ENCODE assay signal across 1 cellular context in genomic region chr1:192126030-192126619, GRCh38.
A peak's percentile ranks its signal among the peaks of the same experiment; 100 is the strongest.
TF ChIP-seq lines count a peak whose summit lies in the region.

No MANE protein-coding gene starts in this region.

TF ChIP-seq in H1, 55 proteins besides CTCF, POLR2A, EP300 and RAD21:
- TF ChIP-seq MAFK (IDR thresholded peaks at IDR 0.05; ENCODE audit: low read depth, low read length) (peak; percentile 96), BACH1 (IDR thresholded peaks at IDR 0.05; ENCODE audit: low read length) (no peak)
